8 cellular contexts compared by ENCODE assay signal in genomic region chr17:751269-752001, GRCh38. TPM values are rescaled to one million over a fixed set of nuclear protein-coding genes. Genes with fewer than 3 reads are reported as not detected.
DNase-seq lines count a peak whose midpoint lies in the region; FAIRE-seq and TF ChIP-seq lines count a peak whose summit lies in the region.

No MANE protein-coding gene starts in this region.

- no peak overlapping the region for H2BK20ac ChIP-seq in H1 (ENCODE audit: low read length)

- H4K8ac ChIP-seq in H1 (ENCODE audit: extremely low read depth, insufficient read depth, low read length) = peak overlapping the region; percentile 87; the same call in 1 of the 2 replicates

- H4K91ac ChIP-seq in H1 (replicated peaks; ENCODE audit: insufficient read length, low read length) = peak overlapping the region; percentile 92

- intact Hi-C loops in stomach (cut with DNase I; ENCODE audit: low total_unique reads) = no loop called here

- no peak overlapping the region for H2BK12ac ChIP-seq in H1 (ENCODE audit: low read depth, low read length)

- POLR2A ChIA-PET in H1 (lab: Charles Lee; ENCODE audit: partially characterized antibody) = interaction anchor here (0.9 to 5.1 kb wide), 4 partner anchors 9 to 31 kb away, joined by 3 to 44 read pairs (median 6); partner anchors contain the start of genes GLOD4 and MRM3

- H3K36me3 ChIP-seq in Loucy (ENCODE audit: insufficient read depth, low read length) = peaks cover 16% of the 10 kb centered on the region; the same call in 1 of the 2 replicates
- H3K36me3 ChIP-seq in H1 (ENCODE audit: control insufficient read depth in 2 of 4, insufficient read depth in 4 of 4, low read length in 3 of 4) = peaks cover 9 to 27% (median 20%) of the 10 kb centered on the region in 4 experiments; a peak in 6 of 8 replicates
- H3K36me3 ChIP-seq in mucosa of rectum (ENCODE audit: control insufficient read depth in 2 of 2, insufficient read depth in 2 of 2, low read length in 2 of 2) = peaks cover 14 to 20% of the 10 kb centered on the region in 2 donors
- peaks cover 18 to 22% (median 20%) of the 10 kb centered on the region in 4 donors for H3K36me3 ChIP-seq in stomach

- H3K27me3 ChIP-seq in Loucy (ENCODE audit: insufficient read depth, low read length, poor library complexity, severe bottlenecking) (no peaks in the 10 kb centered on the region), H1 (replicated peaks in 1 of 4; ENCODE audit: control insufficient read depth in 3 of 4, extremely low read depth in 1 of 4, insufficient read depth in 3 of 4, low read length in 3 of 4) (no peaks in the 10 kb centered on the region), mucosa of rectum (ENCODE audit: control insufficient read depth in 2 of 2, insufficient read depth in 2 of 2, low read length in 2 of 2) (no peaks in the 10 kb centered on the region), stomach (no peaks in the 10 kb centered on the region)

- H2AK5ac ChIP-seq in H1 (ENCODE audit: low read depth, low read length) = no peak overlapping the region; the same call in 1 of the 2 replicates

- H4K20me1 ChIP-seq in Loucy (ENCODE audit: insufficient read depth, low read length, poor library complexity, severe bottlenecking) (peaks cover 6% of the 10 kb centered on the region), H1 (replicated peaks in 1 of 2; ENCODE audit: control insufficient read depth in 1 of 2, insufficient read depth in 2 of 2, low read length in 2 of 2) (peaks cover 0 to 17% of the 10 kb centered on the region in 2 experiments)

- H2BK120ac ChIP-seq in H1 (replicated peaks; ENCODE audit: low read depth, low read length) = no peak overlapping the region

- CTCF ChIA-PET in H1 (lab: Charles Lee; ENCODE audit: partially characterized antibody) = interaction anchor here (0.9 to 2.2 kb wide), 5 partner anchors 8 to 245 kb away, joined by 3 to 6 read pairs (median 3); partner anchors contain the start of gene TIMM22

- no peak for TF ChIP-seq CTCF in GM12864 (IDR thresholded peaks at IDR 0.05; ENCODE audit: low read depth, low read length, missing control alignments)
- no peak for TF ChIP-seq CTCF in Loucy (conservative IDR thresholded peaks at IDR 0.05; ENCODE audit: low read length)
- no peak for TF ChIP-seq CTCF in H1 (IDR thresholded peaks at IDR 0.05; ENCODE audit: control extremely low read depth in 1 of 3, insufficient read depth in 1 of 3, low read depth in 1 of 3, low read length in 3 of 3)
- TF ChIP-seq CTCF in stomach (IDR thresholded peaks at IDR 0.05) = no peak

- H3K4me2 ChIP-seq in Loucy (ENCODE audit: low read depth, low read length, poor library complexity, severe bottlenecking) (peak overlapping the region; percentile 94), H1 (ENCODE audit: insufficient read depth in 1 of 2, low read depth in 2 of 2, low read length in 2 of 2) (peak overlapping the region; percentile 95 to 96)

- no peak for TF ChIP-seq RAD21 in H1 (IDR thresholded peaks at IDR 0.05 in 1 of 2, conservative IDR thresholded peaks at IDR 0.05 in 1 of 2; ENCODE audit: low read depth in 2 of 2, low read length in 2 of 2)

- H3K9me3 ChIP-seq in Loucy (ENCODE audit: insufficient read depth, low read depth, low read length) (no peaks in the 10 kb centered on the region), H1 (ENCODE audit: insufficient read depth in 2 of 2, low read depth in 1 of 2, low read length in 1 of 2) (peaks cover 4 to 7% of the 10 kb centered on the region in 2 experiments; a peak in 2 of 4 replicates), mucosa of rectum (ENCODE audit: control insufficient read depth in 2 of 2, low read length in 2 of 2) (no peaks in the 10 kb centered on the region), stomach (no peaks in the 10 kb centered on the region)

- H2BK5ac ChIP-seq in H1 (ENCODE audit: low read depth, low read length) = no peak overlapping the region

- H3K23me2 ChIP-seq in H1 (ENCODE audit: low read depth, low read length) = peaks cover 11% of the 10 kb centered on the region

- peaks cover 12% of the 10 kb centered on the region for H3F3A ChIP-seq in Loucy (ENCODE audit: low read depth)

- H3K9me2 ChIP-seq in Loucy (replicated peaks; ENCODE audit: low read depth, low read length) = no peaks in the 10 kb centered on the region

- TF ChIP-seq POLR2A in H54 (IDR thresholded peaks at IDR 0.05; ENCODE audit: low read depth, low read length) = no peak
- TF ChIP-seq POLR2A in H1 (IDR thresholded peaks at IDR 0.05; ENCODE audit: control extremely low read depth in 1 of 2, low read depth in 2 of 2, low read length in 2 of 2) = no peak
- no peak for TF ChIP-seq POLR2A in stomach (IDR thresholded peaks at IDR 0.05)

- no peak overlapping the region for H3K23ac ChIP-seq in H1 (ENCODE audit: insufficient read length)

- FAIRE-seq in H54 (lab: Jason Lieb, UNC) = no peak
- no peak for FAIRE-seq in H1 (lab: Jason Lieb, UNC)

- peaks cover 27% of the 10 kb centered on the region for H3K4me1 ChIP-seq in Loucy (ENCODE audit: insufficient read depth, low read length, poor library complexity, severe bottlenecking)
- H3K4me1 ChIP-seq in H1 (replicated peaks in 1 of 4; ENCODE audit: control insufficient read depth in 3 of 4, insufficient read depth in 4 of 4, low read length in 3 of 4) = peaks cover 2 to 11% (median 7%) of the 10 kb centered on the region in 4 experiments; a peak in 6 of 7 replicates
- peaks cover 12 to 17% of the 10 kb centered on the region in 2 donors for H3K4me1 ChIP-seq in mucosa of rectum (ENCODE audit: control insufficient read depth in 2 of 2, insufficient read depth in 2 of 2, low read length in 2 of 2)
- peaks cover 17 to 35% (median 27%) of the 10 kb centered on the region in 4 donors for H3K4me1 ChIP-seq in stomach

- H3K4me3 ChIP-seq in GM12864 (ENCODE audit: low read depth, low read length) (peak overlapping the region; percentile 91), Loucy (ENCODE audit: low read length, poor library complexity, severe bottlenecking) (peak overlapping the region; percentile 79), H1 (ENCODE audit: extremely low read depth in 1 of 4, insufficient read depth in 2 of 4, low read depth in 3 of 4, low read length in 4 of 4) (peak overlapping the region; percentile 70 to 88 (median 84)), mucosa of rectum (ENCODE audit: low read length in 2 of 2) (peak overlapping the region; percentile 89 to 93), stomach (peak overlapping the region; percentile 80 to 99 (median 85))

- peak overlapping the region; percentile 3 for H4K5ac ChIP-seq in H1 (ENCODE audit: insufficient read length, low read depth, low read length)

- H3K79me1 ChIP-seq in H1 (ENCODE audit: low read depth, low read length) = peaks cover 16% of the 10 kb centered on the region

- H3K27ac ChIP-seq in H1 (ENCODE audit: low read depth, low read length) = peak overlapping the region; percentile 68; the same call in 1 of the 2 replicates
- peak overlapping the region; percentile 61 to 63 for H3K27ac ChIP-seq in mucosa of rectum (ENCODE audit: low read depth in 2 of 2, low read length in 2 of 2)
- H3K27ac ChIP-seq in stomach = peak overlapping the region; percentile 87 to 94 (median 90)

- H3K56ac ChIP-seq in H1 (replicated peaks; ENCODE audit: insufficient read length, low read depth, low read length) = peak overlapping the region; percentile 62

- H3K18ac ChIP-seq in H1 (ENCODE audit: extremely low read depth, low read length) = peak overlapping the region; percentile 97

- H3K4ac ChIP-seq in H1 (replicated peaks; ENCODE audit: insufficient read length, low read depth, low read length) = peak overlapping the region; percentile 89

- H2BK15ac ChIP-seq in H1 (ENCODE audit: low read length) = no peak overlapping the region

- peak overlapping the region; percentile 86 for H3K9ac ChIP-seq in Loucy (ENCODE audit: low read depth, low read length, poor library complexity, severe bottlenecking)
- peak overlapping the region; percentile 53 to 80 (median 72) for H3K9ac ChIP-seq in H1 (replicated peaks in 1 of 4; ENCODE audit: extremely low read depth in 1 of 4, low read depth in 3 of 4, low read length in 3 of 4)
- H3K9ac ChIP-seq in mucosa of rectum (ENCODE audit: low read depth in 1 of 2, low read length in 2 of 2) = peak overlapping the region; percentile 61 to 82

- DNase-seq in GM12864 (ENCODE audit: low read depth) (no peak), H54 (ENCODE audit: insufficient read length, low spot score) (peak; percentile 46), H1 (ENCODE audit: low read depth in 1 of 2, low spot score in 2 of 2) (peak in 1 of 2 experiments; percentile 54), stomach (peak; percentile 37), NCI-H128 (lab: John Stamatoyannopoulos, UW; ENCODE audit: unreplicated experiment) (no peak)
- DNase-seq in activated CD4-positive, alpha-beta T cell treated with anti-CD3 and anti-CD28 coated beads, Interleukin-2, amount 50 U/mL, for 4 hours = peak; percentile 50 to 51

- TF ChIP-seq EP300 in H1 (IDR thresholded peaks at IDR 0.05; ENCODE audit: borderline replicate concordance in 1 of 2, low read depth in 2 of 2, low read length in 2 of 2) (no peak), stomach (IDR thresholded peaks at IDR 0.05) (no peak)

- H3K14ac ChIP-seq in H1 (ENCODE audit: insufficient read length) = no peak overlapping the region

- H3K79me2 ChIP-seq in Loucy (ENCODE audit: insufficient read depth, low read length) (peaks cover 35% of the 10 kb centered on the region), H1 (ENCODE audit: control insufficient read depth in 1 of 2, insufficient read depth in 2 of 2, low read length in 2 of 2) (peaks cover 3 to 43% of the 10 kb centered on the region in 2 experiments; a peak in 3 of 4 replicates)

- WGBS in H1 (ENCODE audit: extremely low coverage in 1 of 2, insufficient coverage in 1 of 2, insufficient read length in 1 of 2, insufficient replicate concordance in 2 of 2, low coverage in 1 of 2, low lambda C conversion rate in 2 of 2, missing lambda C conversion rate in 1 of 2), 2 experiments = 9% methylated on average over 22 of the region's 49 CpGs; no CpG with 5 or more reads in 1 of the 2 experiments
- 1 to 2% (median 1%) methylated on average over 22 to 49 of the region's 49 CpGs for WGBS in stomach, 5 donors

- H2AFZ ChIP-seq in Loucy (ENCODE audit: low read length) = peak overlapping the region; percentile 94
- H2AFZ ChIP-seq in H1 (ENCODE audit: low read length) = no peak overlapping the region; the same call in 1 of the 2 replicates

RNA-seq across cellular contexts. Expression of gene GEMIN4, which starts 0.6 kb away (rescaled TPM):
- 51.9 and 55.9 TPM in 2 replicates for total RNA-seq in H1 (2021; fragmentation: NEBNext Ultra II Directional; extraction: Animal tissue kit (Norgen Biotek cat#: 25700))
- polyA plus RNA-seq in H1 (2011; rRNA removed) (32.1 and 57.6 TPM in 2 replicates), stomach (10 to 100 TPM in 1 of 3 donors, 1 to 10 TPM in 2; 5.7 to 11.1 (median 7.8) TPM)
- polyA plus RNA-seq in H1 (2011; cell fraction: cytosol; rRNA removed) = 30.3 TPM
- polyA plus RNA-seq in H1 (2011; cell fraction: nucleus; rRNA removed) = 65.0 TPM
- polyA plus RNA-seq in H1 (2012, experiment 1 of 2) = 29.7 to 37.7 TPM (median 36.6 TPM) in 4 replicates
- 42.0 TPM for polyA plus RNA-seq in H1 (2012, experiment 2 of 2)
- polyA plus RNA-seq in H1 (2013, experiment 1 of 2) = 25.0 TPM
- polyA plus RNA-seq in H1 (2013, experiment 2 of 2) = 22.9 TPM
- 57.7 and 63.3 TPM in 2 replicates for polyA minus RNA-seq in H1 (2011; rRNA and poly(A)+ RNA removed)
- polyA minus RNA-seq in H1 (2011; cell fraction: cytosol; rRNA and poly(A)+ RNA removed) = 21.7 TPM
- polyA minus RNA-seq in H1 (2011; cell fraction: nucleus; rRNA and poly(A)+ RNA removed) = 31.7 TPM
- 10 to 100 TPM in 3 of 5 donors, 1 to 10 TPM in 2; 8.2 to 92.4 (median 21.4) TPM for total RNA-seq in stomach

RNA-seq across cellular contexts. Expression of gene TLCD3A, which starts 19.0 kb away (rescaled TPM):
- 23.8 and 26.1 TPM in 2 replicates for total RNA-seq in H1 (2021; fragmentation: NEBNext Ultra II Directional; extraction: Animal tissue kit (Norgen Biotek cat#: 25700))
- polyA plus RNA-seq in H1 (2011; rRNA removed) (42.4 and 48.8 TPM in 2 replicates), stomach (10 to 100 TPM in 1 of 3 donors, 1 to 10 TPM in 2; 7.9 to 12.3 (median 8.7) TPM)
- polyA plus RNA-seq in H1 (2011; cell fraction: cytosol; rRNA removed) = 34.0 TPM
- 33.8 TPM for polyA plus RNA-seq in H1 (2011; cell fraction: nucleus; rRNA removed)
- polyA plus RNA-seq in H1 (2012, experiment 1 of 2) = 19.9 to 30.4 TPM (median 26.5 TPM) in 4 replicates
- 20.9 TPM for polyA plus RNA-seq in H1 (2012, experiment 2 of 2)
- 27.1 TPM for polyA plus RNA-seq in H1 (2013, experiment 1 of 2)
- 28.5 TPM for polyA plus RNA-seq in H1 (2013, experiment 2 of 2)
- 53.3 and 64.9 TPM in 2 replicates for polyA minus RNA-seq in H1 (2011; rRNA and poly(A)+ RNA removed)
- 14.7 TPM for polyA minus RNA-seq in H1 (2011; cell fraction: cytosol; rRNA and poly(A)+ RNA removed)
- 31.5 TPM for polyA minus RNA-seq in H1 (2011; cell fraction: nucleus; rRNA and poly(A)+ RNA removed)
- total RNA-seq in stomach = 10 to 100 TPM in 4 of 5 donors, under 1 TPM in 1; 0.58 to 33.2 (median 12.2) TPM

RNA-seq across cellular contexts. Expression of gene GLOD4, which starts 30.6 kb away (rescaled TPM):
- total RNA-seq in H1 (2021; fragmentation: NEBNext Ultra II Directional; extraction: Animal tissue kit (Norgen Biotek cat#: 25700)) = 81.3 and 85.3 TPM in 2 replicates
- 24.5 and 36.8 TPM in 2 replicates for polyA plus RNA-seq in H1 (2011; rRNA removed)
- polyA plus RNA-seq in H1 (2011; cell fraction: cytosol; rRNA removed) = 55.4 TPM
- polyA plus RNA-seq in H1 (2011; cell fraction: nucleus; rRNA removed) = 12.7 TPM
- polyA plus RNA-seq in H1 (2012, experiment 1 of 2) = 87.7 to 101 TPM (median 89.9 TPM) in 4 replicates
- 44.3 TPM for polyA plus RNA-seq in H1 (2012, experiment 2 of 2)
- polyA plus RNA-seq in H1 (2013, experiment 1 of 2) = 38.2 TPM
- 38.0 TPM for polyA plus RNA-seq in H1 (2013, experiment 2 of 2)
- polyA minus RNA-seq in H1 (2011; rRNA and poly(A)+ RNA removed) = 23.8 and 24.3 TPM in 2 replicates
- polyA minus RNA-seq in H1 (2011; cell fraction: cytosol; rRNA and poly(A)+ RNA removed) = 19.1 TPM
- polyA minus RNA-seq in H1 (2011; cell fraction: nucleus; rRNA and poly(A)+ RNA removed) = 15.5 TPM
- total RNA-seq in stomach = 100 to 1,000 TPM in 3 of 5 donors, 10 to 100 TPM in 1, 1 to 10 TPM in 1; 6.4 to 213 (median 104) TPM
- polyA plus RNA-seq in stomach = 10 to 100 TPM; 38.4 to 91.2 (median 82.1) TPM

RNA-seq across cellular contexts. Expression of gene MRM3, which starts 30.7 kb away (rescaled TPM):
- 20.8 and 22.3 TPM in 2 replicates for total RNA-seq in H1 (2021; fragmentation: NEBNext Ultra II Directional; extraction: Animal tissue kit (Norgen Biotek cat#: 25700))
- polyA plus RNA-seq in H1 (2011; rRNA removed) (10.1 and 10.7 TPM in 2 replicates), stomach (10 to 100 TPM; 11.2 to 16.6 (median 15.2) TPM)
- polyA plus RNA-seq in H1 (2011; cell fraction: cytosol; rRNA removed) = 19.0 TPM
- 10.9 TPM for polyA plus RNA-seq in H1 (2011; cell fraction: nucleus; rRNA removed)
- polyA plus RNA-seq in H1 (2012, experiment 1 of 2) = 15.8 to 20.2 TPM (median 16.4 TPM) in 4 replicates
- polyA plus RNA-seq in H1 (2012, experiment 2 of 2) = 14.2 TPM
- polyA plus RNA-seq in H1 (2013, experiment 1 of 2) = 12.4 TPM
- polyA plus RNA-seq in H1 (2013, experiment 2 of 2) = 12.6 TPM
- polyA minus RNA-seq in H1 (2011; rRNA and poly(A)+ RNA removed) = 11.5 and 14.0 TPM in 2 replicates
- polyA minus RNA-seq in H1 (2011; cell fraction: cytosol; rRNA and poly(A)+ RNA removed) = 14.1 TPM
- polyA minus RNA-seq in H1 (2011; cell fraction: nucleus; rRNA and poly(A)+ RNA removed) = 35.0 TPM
- 10 to 100 TPM; 12.2 to 69.2 (median 39.1) TPM for total RNA-seq in stomach

RNA-seq across cellular contexts. Expression of gene VPS53, which starts 36.8 kb away (rescaled TPM):
- total RNA-seq in H1 (2021; fragmentation: NEBNext Ultra II Directional; extraction: Animal tissue kit (Norgen Biotek cat#: 25700)) = 52.7 and 53.9 TPM in 2 replicates
- polyA plus RNA-seq in H1 (2011; rRNA removed) = 12.3 and 13.0 TPM in 2 replicates
- polyA plus RNA-seq in H1 (2011; cell fraction: cytosol; rRNA removed) = 10.4 TPM
- polyA plus RNA-seq in H1 (2011; cell fraction: nucleus; rRNA removed) = 31.2 TPM
- polyA plus RNA-seq in H1 (2012, experiment 1 of 2) = 22.8 to 32.1 TPM (median 25.7 TPM) in 4 replicates
- 4.9 TPM for polyA plus RNA-seq in H1 (2012, experiment 2 of 2)
- 14.4 TPM for polyA plus RNA-seq in H1 (2013, experiment 1 of 2)
- polyA plus RNA-seq in H1 (2013, experiment 2 of 2) = 11.9 TPM
- polyA minus RNA-seq in H1 (2011; rRNA and poly(A)+ RNA removed) = 71.5 and 93.4 TPM in 2 replicates
- 34.5 TPM for polyA minus RNA-seq in H1 (2011; cell fraction: cytosol; rRNA and poly(A)+ RNA removed)
- polyA minus RNA-seq in H1 (2011; cell fraction: nucleus; rRNA and poly(A)+ RNA removed) = 34.7 TPM
- 100 to 1,000 TPM in 1 of 5 donors, 10 to 100 TPM in 4; 26.1 to 206 (median 49.1) TPM for total RNA-seq in stomach
- polyA plus RNA-seq in stomach = 10 to 100 TPM in 1 of 3 donors, 1 to 10 TPM in 2; 4.5 to 13.1 (median 5.6) TPM

Comparison
In these comparisons a context has a peak if more than half of its experiments do, and no peak if none do; other contexts are left out.
1. DNase-seq: peak in H54 (single experiment), activated CD4-positive, alpha-beta T cell treated with anti-CD3 and anti-CD28 coated beads, Interleukin-2, amount 50 U/mL, for 4 hours (2 of 2) and stomach (single experiment); none in GM12864 (single experiment) and NCI-H128 (single experiment).
2. Peak in every context shown above with its lines, with median percentiles within 50 percentile points of each other: H3K4me3 ChIP-seq, H3K9ac ChIP-seq and H3K27ac ChIP-seq.